In genomic region chr12:29148065-29148957, GRCh38 we compare ENCODE assay signal across 7 cellular contexts. TPM values are rescaled to one million over a fixed set of nuclear protein-coding genes. Genes with fewer than 3 reads are reported as not detected.
DNase-seq lines count a peak whose midpoint lies in the region; ATAC-seq and TF ChIP-seq lines count a peak whose summit lies in the region.

No MANE protein-coding gene starts in this region.

- no peaks in the 10 kb centered on the region for H3K27me3 ChIP-seq in HAP-1 (ENCODE audit: low read depth)
- H3K27me3 ChIP-seq in muscle layer of colon (ENCODE audit: control insufficient read depth in 1 of 2, insufficient read depth in 2 of 2, low read length in 2 of 2), result peaks cover 0 to 5% of the 10 kb centered on the region in 2 donors

- in situ Hi-C loops in HAP-1 (cut with MboI; ENCODE audit: low sequenced_read_pairs), result no loop called here

- TF ChIP-seq CTCF in epithelial cell of proximal tubule (conservative IDR thresholded peaks at IDR 0.05; ENCODE audit: low read depth, low read length), result peak; percentile 11

- H3K4me1 ChIP-seq in HAP-1, result peaks cover 13% of the 10 kb centered on the region
- peaks cover 11% of the 10 kb centered on the region for H3K4me1 ChIP-seq in muscle layer of colon (ENCODE audit: insufficient read depth, low read length)
- no peaks in the 10 kb centered on the region for H3K4me1 ChIP-seq in urinary bladder (ENCODE audit: insufficient read depth)

- no peak for ATAC-seq in HG02678 (IDR thresholded peaks at IDR 0.05; ENCODE audit: unreplicated experiment)

- H3K36me3 ChIP-seq in HAP-1 (replicated peaks), result no peaks in the 10 kb centered on the region
- H3K36me3 ChIP-seq in muscle layer of colon (ENCODE audit: insufficient read depth, low read length), result no peaks in the 10 kb centered on the region
- H3K36me3 ChIP-seq in urinary bladder (ENCODE audit: insufficient read depth), result no peaks in the 10 kb centered on the region

- H3K27ac ChIP-seq in muscle layer of colon (ENCODE audit: low read depth, low read length) (peak overlapping the region; percentile 74), urinary bladder (ENCODE audit: low read depth) (peak overlapping the region; percentile 33)

- peak overlapping the region; percentile 72 for H3K9ac ChIP-seq in muscle layer of colon (ENCODE audit: low read length)

- 3% methylated on average over 21 of the region's 21 CpGs for WGBS in urinary bladder

- DNase-seq in GM03348 (ENCODE audit: low spot score), result peak; percentile 38
- DNase-seq in HAP-1 (ENCODE audit: low spot score in 2 of 2), result peak; percentile 30 to 51
- DNase-seq in SW480 (ENCODE audit: low spot score), result peak; percentile 10
- no peak for DNase-seq in epithelial cell of proximal tubule (ENCODE audit: low read depth)

- H3K4me3 ChIP-seq in HAP-1 (peak overlapping the region; percentile 56), epithelial cell of proximal tubule (ENCODE audit: low read depth, low read length) (peak overlapping the region; percentile 81), muscle layer of colon (ENCODE audit: low read depth in 1 of 2, low read length in 2 of 2) (peak overlapping the region; percentile 84 to 86), urinary bladder (ENCODE audit: low read depth, low read length) (peak overlapping the region; percentile 84)

- H3K9me3 ChIP-seq in HAP-1 (no peaks in the 10 kb centered on the region), muscle layer of colon (ENCODE audit: low read length) (no peaks in the 10 kb centered on the region)

RNA-seq across cellular contexts. Expression of gene FAR2, which starts 0.8 kb away (rescaled TPM):
- total RNA-seq in epithelial cell of proximal tubule (13.5 and 25.2 TPM in 2 replicates), urinary bladder (18.6 TPM)
- 8.3 TPM for polyA plus RNA-seq in urinary bladder
